In the genomic region with DNA sequence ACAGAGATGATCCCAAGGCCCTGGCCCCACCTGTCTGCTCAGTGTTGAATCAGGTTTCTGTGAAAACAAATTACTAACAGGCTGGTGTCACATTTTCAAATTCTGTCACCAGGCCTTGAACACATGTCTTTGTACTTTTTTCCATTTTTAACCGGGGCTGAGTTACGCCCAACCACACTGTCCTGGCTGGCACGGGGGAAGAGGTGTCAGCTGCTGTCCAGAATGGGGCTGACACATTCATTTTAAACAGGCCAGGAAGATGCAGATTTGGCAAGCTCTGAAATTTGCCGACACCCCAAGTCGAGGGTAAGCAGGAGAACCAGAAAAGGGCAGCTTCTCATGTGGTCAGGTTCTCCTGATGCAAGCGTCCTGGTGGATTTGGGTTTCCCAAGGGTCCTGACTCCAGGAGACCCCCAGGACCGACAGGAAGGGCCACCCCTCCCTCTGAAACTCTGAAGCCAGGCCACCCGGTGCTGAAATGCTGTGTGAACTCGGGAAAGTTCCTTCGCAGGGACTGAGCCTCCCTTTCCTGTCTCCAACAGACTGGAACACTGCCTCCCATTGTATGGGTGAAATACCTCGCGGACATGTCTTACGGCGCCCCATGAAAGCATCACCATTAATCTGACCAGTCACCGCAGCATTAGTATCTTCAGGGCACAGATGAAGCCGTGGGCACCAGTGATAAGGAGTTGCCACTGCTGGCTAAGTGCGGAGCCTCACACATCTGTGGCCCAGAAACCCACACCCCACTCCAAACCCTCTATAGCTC, we compare ENCODE assay signal across 8 cellular contexts.
DNase-seq lines count a peak whose midpoint lies in the region; ATAC-seq and TF ChIP-seq lines count a peak whose summit lies in the region.
"Not testable (repeated sequence)": the region's sequence is repeated elsewhere in the genome, so short reads cannot be mapped to it uniquely, and the experiment has no call there.

No MANE protein-coding gene starts in this region.

- not testable (repeated sequence) for TF ChIP-seq CTCF in MCF 10A (IDR thresholded peaks at IDR 0.05; ENCODE audit: unreplicated experiment); heart right ventricle (IDR thresholded peaks at IDR 0.05); spleen (IDR thresholded peaks at IDR 0.05 in 8 of 11, conservative IDR thresholded peaks at IDR 0.05 in 3 of 11); vagina (IDR thresholded peaks at IDR 0.05)

- not testable (repeated sequence) for H3K9me3 Mint-ChIP-seq in activated CD8-positive, alpha-beta memory T cell treated with anti-CD3 and anti-CD28 coated beads, Interleukin-2, amount 10 ng/mL, durations not matched to agents 7 days and 5 days (ENCODE audit: low read depth); MCF 10A (ENCODE audit: unreplicated experiment); naive B cell

- not testable (repeated sequence) for H3K36me3 ChIP-seq in GM23248 (ENCODE audit: low read depth); heart right ventricle; vagina
- H3K36me3 ChIP-seq in SJCRH30 = peaks cover 32% of the 10 kb centered on the region
- H3K36me3 ChIP-seq in spleen = peaks cover 0 to 35% (median 5%) of the 10 kb centered on the region in 6 donors

- H3K36me3 Mint-ChIP-seq in activated CD8-positive, alpha-beta memory T cell treated with anti-CD3 and anti-CD28 coated beads, Interleukin-2, amount 10 ng/mL, durations not matched to agents 7 days and 5 days = peaks cover 33% of the 10 kb centered on the region
- peaks cover 56% of the 10 kb centered on the region for H3K36me3 Mint-ChIP-seq in MCF 10A (ENCODE audit: insufficient read depth, unreplicated experiment)
- H3K36me3 Mint-ChIP-seq in naive B cell = not testable (repeated sequence)

- not testable (repeated sequence) for H3K9me2 ChIP-seq in GM23248 (ENCODE audit: insufficient read depth)

- H3K9me3 ChIP-seq in GM23248 (ENCODE audit: low read depth); SJCRH30 (replicated peaks); heart right ventricle; spleen; vagina: not testable (repeated sequence)

- DNase-seq in GM23248 (peak; percentile 23), SJCRH30 (peak; percentile 35 to 56), heart right ventricle (peak in 1 of 2 donors; percentile 36), spleen (peak; percentile 77)
- peak; percentile 48 for DNase-seq in activated CD8-positive, alpha-beta memory T cell treated with anti-CD3 and anti-CD28 coated beads, Interleukin-2, amount 10 ng/mL, durations not matched to agents 7 days and 5 days
- DNase-seq in MCF 10A (ENCODE audit: unreplicated experiment); naive B cell; vagina (ENCODE audit: extremely low spot score in 2 of 2): not testable (repeated sequence)

- H3F3A ChIP-seq in GM23248 (ENCODE audit: insufficient read depth) = peaks cover 11% of the 10 kb centered on the region; the same call in 1 of the 2 replicates

- H3K27ac Mint-ChIP-seq in activated CD8-positive, alpha-beta memory T cell treated with anti-CD3 and anti-CD28 coated beads, Interleukin-2, amount 10 ng/mL, durations not matched to agents 7 days and 5 days = peak overlapping the region; percentile 99
- H3K27ac Mint-ChIP-seq in MCF 10A (ENCODE audit: low read depth, unreplicated experiment) (peak overlapping the region; percentile 42), naive B cell (peak overlapping the region; percentile 58 to 97 (median 83))

- not testable (repeated sequence) for H3K9ac ChIP-seq in GM23248

- intact Hi-C loops in MCF 10A (cut with micrococcal nuclease); spleen (cut with DNase I; ENCODE audit: low total_unique reads): not testable (repeated sequence)
- intact Hi-C loops in heart right ventricle (cut with DNase I) = loop anchor here in 3 of 10 donors (10.0 kb wide), 2 partner anchors 46 to 56 kb away; no protein-coding TSS in a partner anchor
- intact Hi-C loops in vagina (cut with DNase I) = loop anchor here (10.0 kb wide), 1 partner anchor 46 kb away; no protein-coding TSS in a partner anchor

- peak overlapping the region; percentile 80 for H3K4me3 Mint-ChIP-seq in activated CD8-positive, alpha-beta memory T cell treated with anti-CD3 and anti-CD28 coated beads, Interleukin-2, amount 10 ng/mL, durations not matched to agents 7 days and 5 days
- H3K4me3 Mint-ChIP-seq in MCF 10A (ENCODE audit: unreplicated experiment) = not testable (repeated sequence)
- peak overlapping the region in 6 of 8 donors; percentile 34 to 93 (median 88) for H3K4me3 Mint-ChIP-seq in naive B cell

- H3K79me2 ChIP-seq in GM23248 (ENCODE audit: insufficient read depth) = peaks cover 100% of the 10 kb centered on the region

- not testable (repeated sequence) for BruUV-seq in MCF 10A (replicated peaks; lab: Mats Ljungman, UMichigan)

- not testable (repeated sequence) for H3K4me3 ChIP-seq in GM23248, SJCRH30, heart right ventricle, spleen, vagina

- H4K20me1 ChIP-seq in GM23248 (ENCODE audit: insufficient read depth) = peaks cover 18% of the 10 kb centered on the region; the same call in 1 of the 2 replicates

- in situ Hi-C loops in GM23248 (cut with MboI) = not testable (repeated sequence)

- not testable (repeated sequence) for H3K27ac ChIP-seq in GM23248
- peak overlapping the region; percentile 82 for H3K27ac ChIP-seq in SJCRH30
- H3K27ac ChIP-seq in heart right ventricle = peak overlapping the region; percentile 19 to 92 (median 81)
- peak overlapping the region in 6 of 8 donors; percentile 16 to 85 (median 79) for H3K27ac ChIP-seq in spleen
- H3K27ac ChIP-seq in vagina = peak overlapping the region; percentile 51

- POLR2A ChIA-PET in MCF 10A (lab: Yijun Ruan, JAX) = not testable (repeated sequence)

- WGBS in GM23248 (ENCODE audit: low coverage in 1 of 2, low lambda C conversion rate in 2 of 2, missing lambda C conversion rate in 2 of 2), 2 experiments = 53 to 58% methylated on average over 17 of the region's 17 CpGs
- 43 to 51% methylated on average over 17 of the region's 17 CpGs for WGBS in heart right ventricle, 2 donors
- 75 to 83% (median 77%) methylated on average over 16 to 17 of the region's 17 CpGs for WGBS in spleen, 5 donors

- TF ChIP-seq POLR2A in spleen (IDR thresholded peaks at IDR 0.05); vagina (IDR thresholded peaks at IDR 0.05): not testable (repeated sequence)

- CTCF ChIA-PET in activated CD8-positive, alpha-beta memory T cell treated with anti-CD3 and anti-CD28 coated beads, Interleukin-2, amount 10 ng/mL, durations not matched to agents 7 days and 5 days (lab: Charles Lee); MCF 10A (lab: Yijun Ruan, JAX): not testable (repeated sequence)

- H3K4me1 Mint-ChIP-seq in activated CD8-positive, alpha-beta memory T cell treated with anti-CD3 and anti-CD28 coated beads, Interleukin-2, amount 10 ng/mL, durations not matched to agents 7 days and 5 days = peaks cover 76% of the 10 kb centered on the region
- peaks cover 22% of the 10 kb centered on the region for H3K4me1 Mint-ChIP-seq in MCF 10A (ENCODE audit: insufficient read depth, unreplicated experiment)
- peaks cover 44 to 75% (median 70%) of the 10 kb centered on the region in 3 donors for H3K4me1 Mint-ChIP-seq in naive B cell

- H3K4me1 ChIP-seq in GM23248 (ENCODE audit: insufficient read depth) = peaks cover 32% of the 10 kb centered on the region
- peaks cover 54% of the 10 kb centered on the region for H3K4me1 ChIP-seq in SJCRH30
- H3K4me1 ChIP-seq in heart right ventricle = peaks cover 61 to 87% (median 74%) of the 10 kb centered on the region in 9 donors
- peaks cover 69 to 98% (median 88%) of the 10 kb centered on the region in 6 donors for H3K4me1 ChIP-seq in spleen
- H3K4me1 ChIP-seq in vagina = peaks cover 59% of the 10 kb centered on the region

- not testable (repeated sequence) for ATAC-seq in activated CD8-positive, alpha-beta memory T cell treated with anti-CD3 and anti-CD28 coated beads, Interleukin-2, amount 10 ng/mL, durations not matched to agents 7 days and 5 days; naive B cell (ENCODE audit: low read depth in 2 of 2)
- ATAC-seq in heart right ventricle = peak in 6 of 8 donors; percentile 7 to 29 (median 20)

- H3K27me3 ChIP-seq in GM23248 (replicated peaks; ENCODE audit: insufficient read depth); SJCRH30; heart right ventricle; spleen (replicated peaks in 1 of 7); vagina: not testable (repeated sequence)

- not testable (repeated sequence) for H2AFZ ChIP-seq in GM23248

- not testable (repeated sequence) for H3K27me3 Mint-ChIP-seq in activated CD8-positive, alpha-beta memory T cell treated with anti-CD3 and anti-CD28 coated beads, Interleukin-2, amount 10 ng/mL, durations not matched to agents 7 days and 5 days; MCF 10A (ENCODE audit: insufficient read depth, unreplicated experiment); naive B cell

- H3K4me2 ChIP-seq in GM23248 (ENCODE audit: unreplicated experiment) = not testable (repeated sequence)

Comparison
In these comparisons a context has a peak if more than half of its experiments do, and no peak if none do; other contexts are left out.
1. H3K27ac Mint-ChIP-seq: peak in every context shown above with its lines; median percentile 99 in activated CD8-positive, alpha-beta memory T cell treated with anti-CD3 and anti-CD28 coated beads, Interleukin-2, amount 10 ng/mL, durations not matched to agents 7 days and 5 days; 83 in naive B cell; 42 in MCF 10A.